1 cellular context compared by ENCODE assay signal in the genomic region with DNA sequence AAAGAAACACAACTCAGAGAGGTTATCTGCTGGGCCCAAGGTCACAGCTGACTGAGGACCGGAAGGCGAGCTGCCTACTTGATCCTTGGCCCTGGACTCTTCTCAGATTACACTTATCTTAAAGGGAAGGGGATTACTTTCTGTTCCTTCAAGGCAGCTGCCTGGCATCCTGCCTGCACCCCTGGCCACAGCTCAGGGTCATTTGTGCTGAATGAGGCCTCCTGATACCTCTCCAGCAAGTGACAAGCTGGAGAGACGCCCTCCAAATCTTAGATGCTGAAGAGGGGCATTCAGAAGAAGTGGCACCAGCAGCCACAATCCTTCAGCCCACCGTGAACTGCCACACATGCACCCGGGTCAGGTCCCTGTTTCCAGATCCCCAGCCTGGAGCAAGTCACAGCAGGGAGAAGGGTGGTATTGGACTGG.
TF ChIP-seq lines count a peak whose summit lies in the region.

No MANE protein-coding gene starts in this region.

TF ChIP-seq in GM23338, 12 proteins besides CTCF, POLR2A, EP300 and RAD21 (continued from another document):
- no peak for TF ChIP-seq ZNF462 (CRISPR knock-in tag; IDR thresholded peaks at IDR 0.05)
- no peak for TF ChIP-seq ETS1 (IDR thresholded peaks at IDR 0.05)
- no peak for TF ChIP-seq POLR2AphosphoS5 (IDR thresholded peaks at IDR 0.05; ENCODE audit: low read depth)
- TF ChIP-seq CREB1 (CRISPR knock-in tag; IDR thresholded peaks at IDR 0.05; ENCODE audit: low read depth), result no peak
